ENCODE assay signal across 11 cellular contexts in the genomic region with DNA sequence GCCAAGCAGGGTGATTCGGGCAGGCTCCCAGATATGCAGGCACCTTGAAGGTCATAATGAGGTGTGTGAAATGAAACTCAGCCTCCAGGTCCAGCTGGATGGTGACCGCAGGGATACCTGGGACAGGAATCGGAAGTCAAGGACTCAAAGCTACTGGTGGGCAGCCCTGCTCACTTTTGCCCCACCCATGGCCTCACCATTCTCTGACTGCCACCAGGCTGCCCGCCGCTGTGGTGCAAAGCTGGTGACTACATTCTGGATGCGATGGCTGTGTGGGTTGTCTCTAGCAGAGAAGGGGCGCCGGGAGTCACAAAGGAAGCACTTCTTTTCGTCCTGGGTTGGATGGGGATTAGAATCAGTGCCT. TPM values are rescaled to one million over a fixed set of nuclear protein-coding genes. Genes with fewer than 3 reads are reported as not detected.
DNase-seq lines count a peak whose midpoint lies in the region; ATAC-seq, FAIRE-seq and TF ChIP-seq lines count a peak whose summit lies in the region.
"Had no signal": no experiment of that assay in that cellular context is flagged by ENCODE, and none has a peak within 500 bp of the region (broad histone marks: within the 10 kb centered on the region; RNA-seq: fewer than 3 reads in every experiment).

No MANE protein-coding gene starts in this region.

- CTCF ChIA-PET in HEK293 (lab: Yijun Ruan, JAX): interaction anchor here (0.8 to 1.0 kb wide), 2 partner anchors 39 to 108 kb away, joined by 3 to 4 read pairs; partner anchors contain the start of gene KLHDC8B

- H3K4me3 ChIP-seq in HEK293 (ENCODE audit: low read depth, low read length): peak overlapping the region; percentile 71
- peak overlapping the region; percentile 64 for H3K4me3 ChIP-seq in bronchial epithelial cell (ENCODE audit: low read depth, low read length)
- H3K4me3 ChIP-seq in spleen: peak overlapping the region; percentile 38 to 75 (median 46)

- intact Hi-C loops in spleen (cut with DNase I; ENCODE audit: low total_unique reads): no loop called here

- peaks cover 0 to 39% of the 10 kb centered on the region in 2 experiments; a peak in 2 of 3 replicates for H3K36me3 ChIP-seq in HEK293 (ENCODE audit: control insufficient read depth in 2 of 2, insufficient read depth in 1 of 2, low read length in 2 of 2)
- H3K36me3 ChIP-seq in bronchial epithelial cell (ENCODE audit: control insufficient read depth, insufficient read depth, low read length): peaks cover 13% of the 10 kb centered on the region
- H3K36me3 ChIP-seq in spleen: peaks cover 0 to 40% (median 3%) of the 10 kb centered on the region in 6 donors

- no peak for FAIRE-seq in bronchial epithelial cell (lab: Jason Lieb, UNC)

- WGBS in spleen, 5 donors: 56 to 75% (median 72%) methylated on average over 5 to 9 of the region's 9 CpGs

- H3K27me3 ChIP-seq in bronchial epithelial cell (ENCODE audit: control insufficient read depth, insufficient read depth, low read length) (no peaks in the 10 kb centered on the region), layer of hippocampus (ENCODE audit: control insufficient read depth, insufficient read depth, low read length) (no peaks in the 10 kb centered on the region), spleen (replicated peaks in 1 of 7) (peaks cover 0 to 18% (median 0%) of the 10 kb centered on the region in 7 donors)

- H3K27ac ChIP-seq in HEK293 (ENCODE audit: extremely low read depth, low read depth, low read length) (0 out of 2 replicates have a peak overlapping the region, but pooled peaks have one; percentile 52), layer of hippocampus (ENCODE audit: low read depth, low read length) (peak overlapping the region; percentile 67), spleen (peak overlapping the region; percentile 66 to 91 (median 78))

- TF ChIP-seq CTCF in HEK293 (tag by site-specific recombination; IDR thresholded peaks at IDR 0.05): no peak
- no peak for TF ChIP-seq CTCF in bronchial epithelial cell (IDR thresholded peaks at IDR 0.05; ENCODE audit: insufficient read depth, low read length, severe bottlenecking)
- TF ChIP-seq CTCF in spleen (IDR thresholded peaks at IDR 0.05 in 8 of 11, conservative IDR thresholded peaks at IDR 0.05 in 3 of 11): no peak

- POLR2A ChIA-PET in HEK293 (lab: Yijun Ruan, JAX): interaction anchor here (0.6 to 3.4 kb wide), 8 partner anchors 11 to 338 kb away, joined by 3 to 31 read pairs (median 4); partner anchors contain the start of genes DAG1, IMPDH2, QRICH1 and RHOA

- H3K4me1 ChIP-seq in HEK293 (ENCODE audit: control insufficient read depth, insufficient read depth, low read length) (no peaks in the 10 kb centered on the region; the same call in 1 of the 2 replicates), spleen (peaks cover 4 to 50% (median 23%) of the 10 kb centered on the region in 6 donors)

- no peak for DNase-seq in bronchial epithelial cell (ENCODE audit: low read depth)
- no peak for DNase-seq in spleen
- DNase-seq in COLO829 (ENCODE audit: low spot score): no peak
- no peak for DNase-seq in HuH-7 (ENCODE audit: low spot score)
- no peak for DNase-seq in RPMI8226
- DNase-seq: activated naive CD8-positive, alpha-beta T cell treated with anti-CD3 and anti-CD28 coated beads, Interleukin-2, amount 10 ng/mL, durations not matched to agents 7 days and 5 days; kidney glomerular epithelial cell; NCI-H2171 treated with DMSO at 0.1 percent for 48 hours had no signal

- no peak for ATAC-seq in HG02840 (IDR thresholded peaks at IDR 0.05; ENCODE audit: low FRiP score, unreplicated experiment)

- TF ChIP-seq POLR2A in spleen (IDR thresholded peaks at IDR 0.05): no peak

- H3K9me3 ChIP-seq in HEK293 (ENCODE audit: control insufficient read depth, insufficient read depth, low read depth, low read length): no peaks in the 10 kb centered on the region
- H3K9me3 ChIP-seq in spleen: no peaks in the 10 kb centered on the region

TF ChIP-seq in HEK293, 187 proteins besides CTCF, POLR2A, EP300 and RAD21:
- TF ChIP-seq, protein P1, sequence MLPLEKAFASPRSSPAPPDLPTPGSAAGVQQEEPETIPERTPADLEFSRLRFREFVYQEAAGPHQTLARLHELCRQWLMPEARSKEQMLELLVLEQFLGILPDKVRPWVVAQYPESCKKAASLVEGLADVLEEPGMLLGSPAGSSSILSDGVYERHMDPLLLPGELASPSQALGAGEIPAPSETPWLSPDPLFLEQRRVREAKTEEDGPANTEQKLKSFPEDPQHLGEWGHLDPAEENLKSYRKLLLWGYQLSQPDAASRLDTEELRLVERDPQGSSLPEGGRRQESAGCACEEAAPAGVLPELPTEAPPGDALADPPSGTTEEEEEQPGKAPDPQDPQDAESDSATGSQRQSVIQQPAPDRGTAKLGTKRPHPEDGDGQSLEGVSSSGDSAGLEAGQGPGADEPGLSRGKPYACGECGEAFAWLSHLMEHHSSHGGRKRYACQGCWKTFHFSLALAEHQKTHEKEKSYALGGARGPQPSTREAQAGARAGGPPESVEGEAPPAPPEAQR (tag by site-specific recombination; IDR thresholded peaks at IDR 0.05): no peak

RNA-seq across cellular contexts. Expression of gene LAMB2, which starts 0.8 kb away (rescaled TPM):
- total RNA-seq in bronchial epithelial cell (174 and 189 TPM in 2 replicates), spleen (100 to 1,000 TPM; 168 to 331 (median 284) TPM)
- 100 to 1,000 TPM in 2 of 3 donors, 10 to 100 TPM in 1; 97.7 to 376 (median 264) TPM for polyA plus RNA-seq in spleen

RNA-seq across cellular contexts. Expression of gene USP19, which starts 11.4 kb away (rescaled TPM):
- total RNA-seq in bronchial epithelial cell (39.5 and 44.4 TPM in 2 replicates), spleen (100 to 1,000 TPM in 2 of 7 donors, 10 to 100 TPM in 5; 59.5 to 108 (median 64.8) TPM)
- 10 to 100 TPM; 14.1 to 26.7 (median 17.2) TPM for polyA plus RNA-seq in spleen

RNA-seq across cellular contexts. Expression of gene QARS1, which starts 27.5 kb away (rescaled TPM):
- total RNA-seq in bronchial epithelial cell: 138 and 232 TPM in 2 replicates
- 100 to 1,000 TPM; 174 to 238 (median 212) TPM for total RNA-seq in spleen
- 100 to 1,000 TPM; 206 to 329 (median 239) TPM for polyA plus RNA-seq in spleen

RNA-seq across cellular contexts. Expression of gene CCDC71, which starts 34.1 kb away (rescaled TPM):
- total RNA-seq in bronchial epithelial cell (19.1 and 19.5 TPM in 2 replicates), spleen (10 to 100 TPM; 20.5 to 45.4 (median 28.8) TPM)
- 10 to 100 TPM in 2 of 3 donors, 1 to 10 TPM in 1; 9.9 to 19.1 (median 16.3) TPM for polyA plus RNA-seq in spleen

RNA-seq across cellular contexts. Expression of gene QRICH1, which starts 38.2 kb away (rescaled TPM):
- 39.2 and 52.0 TPM in 2 replicates for total RNA-seq in bronchial epithelial cell
- total RNA-seq in spleen: 100 to 1,000 TPM in 5 of 7 donors, 10 to 100 TPM in 2; 88.2 to 127 (median 105) TPM
- polyA plus RNA-seq in spleen: 10 to 100 TPM; 35.9 to 48.4 (median 47.6) TPM
